ENCODE assay signal across 7 cellular contexts in genomic region chr7:1205742-1206141, GRCh38. TPM values are rescaled to one million over a fixed set of nuclear protein-coding genes. Genes with fewer than 3 reads are reported as not detected.
"Had no signal": no experiment of that assay in that cellular context is flagged by ENCODE, and none has a peak within 500 bp of the region (broad histone marks: within the 10 kb centered on the region; RNA-seq: fewer than 3 reads in every experiment).

No MANE protein-coding gene starts in this region.

RNA-seq across cellular contexts. Expression of gene UNCX, which starts 26.9 kb away (rescaled TPM):
- total RNA-seq: GM23248, GM23338, H1, H4, H7, H9, HFFc6 had no signal
- polyA plus RNA-seq: GM23248, GM23338, H1 had no signal
